21 cellular contexts compared by ENCODE assay signal in the genomic region with DNA sequence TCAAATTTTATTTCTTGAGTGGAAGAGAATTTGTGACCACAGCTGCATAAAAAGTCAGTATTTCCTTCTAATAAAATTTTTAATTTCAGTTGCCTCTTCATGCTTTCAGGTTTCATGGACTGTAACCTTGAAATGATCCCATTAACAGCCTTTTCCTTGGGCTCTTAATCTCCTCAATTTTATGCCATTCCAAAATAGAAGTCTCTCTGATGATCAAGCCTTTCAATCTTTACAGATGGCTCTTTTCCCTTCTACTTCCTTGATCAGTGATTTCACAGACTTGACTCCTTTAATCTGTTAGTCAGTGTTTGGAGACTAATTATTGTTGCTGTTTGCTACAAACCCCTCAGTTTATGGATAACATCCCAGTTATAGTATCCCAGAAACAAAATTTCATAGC. TPM values are rescaled to one million over a fixed set of nuclear protein-coding genes. Genes with fewer than 3 reads are reported as not detected.
DNase-seq lines count a peak whose midpoint lies in the region; ATAC-seq and TF ChIP-seq lines count a peak whose summit lies in the region.
"Had no signal": no experiment of that assay in that cellular context is flagged by ENCODE, and none has a peak within 500 bp of the region (broad histone marks: within the 10 kb centered on the region; RNA-seq: fewer than 3 reads in every experiment).

No MANE protein-coding gene starts in this region.

- no peak overlapping the region for H2AFZ ChIP-seq in PC-9
- H2AFZ ChIP-seq in smooth muscle cell (ENCODE audit: low read depth) = no peak overlapping the region

- POLR2A ChIA-PET in PC-9 (lab: Charles Lee; ENCODE audit: unreplicated experiment) = interaction anchor here (0.6 to 0.9 kb wide), 3 partner anchors 9 to 170 kb away, joined by 3 read pairs; no protein-coding TSS in a partner anchor

- TF ChIP-seq CTCF in PC-9 (conservative IDR thresholded peaks at IDR 0.05) (no peak), foreskin keratinocyte (conservative IDR thresholded peaks at IDR 0.05) (no peak), smooth muscle cell (IDR thresholded peaks at IDR 0.05; ENCODE audit: borderline replicate concordance, insufficient read depth, poor library complexity, severe bottlenecking) (no peak)

- peaks cover 43% of the 10 kb centered on the region for H3K36me3 ChIP-seq in PC-9 (ENCODE audit: low read depth)
- peaks cover 5% of the 10 kb centered on the region for H3K36me3 ChIP-seq in smooth muscle cell (ENCODE audit: low read depth)
- H3K36me3 ChIP-seq: BE2C had no signal

- H3K4me2 ChIP-seq in PC-9 = peak overlapping the region; percentile 81
- H3K4me2 ChIP-seq in smooth muscle cell = peak overlapping the region; percentile 92

- H3K27me3 Mint-ChIP-seq in activated naive CD8-positive, alpha-beta T cell = no peaks in the 10 kb centered on the region
- no peaks in the 10 kb centered on the region for H3K27me3 Mint-ChIP-seq in activated naive CD8-positive, alpha-beta T cell treated with anti-CD3 and anti-CD28 coated beads for 36 hours
- H3K27me3 Mint-ChIP-seq: activated naive CD8-positive, alpha-beta T cell treated with anti-CD3 and anti-CD28 coated beads, Interleukin-2, amount 10 ng/mL, durations not matched to agents 7 days and 5 days had no signal

- H3K27me3 ChIP-seq in PC-9 (ENCODE audit: insufficient read depth, low read depth) = no peaks in the 10 kb centered on the region
- no peaks in the 10 kb centered on the region for H3K27me3 ChIP-seq in foreskin keratinocyte
- H3K27me3 ChIP-seq in smooth muscle cell (ENCODE audit: low read depth) = no peaks in the 10 kb centered on the region
- H3K27me3 ChIP-seq: BE2C, MG63 had no signal

- H3K9me2 ChIP-seq in PC-9 (ENCODE audit: insufficient read depth) = no peaks in the 10 kb centered on the region

- no peak overlapping the region for H3K4me3 Mint-ChIP-seq in activated naive CD8-positive, alpha-beta T cell
- no peak overlapping the region for H3K4me3 Mint-ChIP-seq in activated naive CD8-positive, alpha-beta T cell treated with anti-CD3 and anti-CD28 coated beads for 36 hours
- H3K4me3 Mint-ChIP-seq: activated naive CD8-positive, alpha-beta T cell treated with anti-CD3 and anti-CD28 coated beads, Interleukin-2, amount 10 ng/mL, durations not matched to agents 7 days and 5 days; WTC11 had no signal

- intact Hi-C loops in PC-9 (cut with micrococcal nuclease; ENCODE audit: unreplicated experiment) = loop anchor here (10.0 kb wide), 1 partner anchor 485 kb away; no protein-coding TSS in a partner anchor

- H3K9ac ChIP-seq in smooth muscle cell (ENCODE audit: low read depth) = peak overlapping the region; percentile 1

- no peaks in the 10 kb centered on the region for H3K9me3 ChIP-seq in PC-9 (ENCODE audit: insufficient read depth, low read depth)
- no peaks in the 10 kb centered on the region for H3K9me3 ChIP-seq in smooth muscle cell (replicated peaks; ENCODE audit: low read depth)
- H3K9me3 ChIP-seq: BE2C, MG63 had no signal

- no TSS peak for BruUV-seq in PC-9 (replicated peaks; lab: Mats Ljungman, UMichigan)

- no peaks in the 10 kb centered on the region for H3K9me3 Mint-ChIP-seq in activated naive CD8-positive, alpha-beta T cell (ENCODE audit: low read depth)
- no peaks in the 10 kb centered on the region for H3K9me3 Mint-ChIP-seq in activated naive CD8-positive, alpha-beta T cell treated with anti-CD3 and anti-CD28 coated beads for 36 hours
- H3K9me3 Mint-ChIP-seq: activated naive CD8-positive, alpha-beta T cell treated with anti-CD3 and anti-CD28 coated beads, Interleukin-2, amount 10 ng/mL, durations not matched to agents 7 days and 5 days; activated T-helper 2 cell treated with anti-CD3 and anti-CD28 coated beads, Interferon-gamma antibody, Interleukin-2, Interleukin-4, amounts not matched to agents 10 μg/mL and 5 μg/mL and 100 μg/mL, durations not matched to agents 14 hours and 24 hours and 36 hours; WTC11 had no signal

- H3K4me3 ChIP-seq in PC-9 (peak overlapping the region; percentile 26; the same call in 1 of the 2 replicates), smooth muscle cell (no peak overlapping the region)
- H3K4me3 ChIP-seq: MG63 had no signal

- peaks cover 7% of the 10 kb centered on the region for H3K36me3 Mint-ChIP-seq in activated naive CD8-positive, alpha-beta T cell
- peaks cover 37% of the 10 kb centered on the region for H3K36me3 Mint-ChIP-seq in activated naive CD8-positive, alpha-beta T cell treated with anti-CD3 and anti-CD28 coated beads for 36 hours
- H3K36me3 Mint-ChIP-seq: WTC11 had no signal

- no peak for DNase-seq in activated naive CD8-positive, alpha-beta T cell treated with anti-CD3 and anti-CD28 coated beads for 36 hours
- DNase-seq in PC-9 = no peak
- DNase-seq in foreskin keratinocyte = no peak
- no peak for DNase-seq in smooth muscle cell (lab: John Stamatoyannopoulos, UW; ENCODE audit: unreplicated experiment)
- DNase-seq in NCI-H526 (lab: John Stamatoyannopoulos, UW) = no peak
- DNase-seq in effector CD8-positive, alpha-beta T cell (lab: John Stamatoyannopoulos, UW) = no peak
- DNase-seq: activated naive CD8-positive, alpha-beta T cell treated with anti-CD3 and anti-CD28 coated beads, Interleukin-2, amount 10 ng/mL, durations not matched to agents 7 days and 5 days; BE2C; cerebellar nuclear complex; COR-L47; head of caudate nucleus; mesenchymal stem cell; MG63; NCI-H146; stimulated activated CD4-positive, alpha-beta T cell treated with anti-CD3 and anti-CD28 coated beads, Interleukin-4, amount 100 ng/mL, for 24 hours; stimulated activated naive CD4-positive, alpha-beta T cell had no signal

- H3F3A ChIP-seq in PC-9 (ENCODE audit: insufficient read depth, low read depth) (peaks cover 35% of the 10 kb centered on the region), smooth muscle cell (ENCODE audit: low read depth) (peaks cover 7% of the 10 kb centered on the region)

- H4K20me1 ChIP-seq in PC-9 (ENCODE audit: insufficient read depth) = peaks cover 5% of the 10 kb centered on the region; the same call in 1 of the 2 replicates
- H4K20me1 ChIP-seq in smooth muscle cell (ENCODE audit: low read depth) = peaks cover 100% of the 10 kb centered on the region

- peaks cover 100% of the 10 kb centered on the region for H3K79me2 ChIP-seq in PC-9 (ENCODE audit: low read depth)
- H3K79me2 ChIP-seq in smooth muscle cell (ENCODE audit: low read depth) = peaks cover 100% of the 10 kb centered on the region

- H3K27ac ChIP-seq in PC-9 (peak overlapping the region; percentile 66), foreskin keratinocyte (peak overlapping the region; percentile 12), smooth muscle cell (ENCODE audit: low read depth) (peak overlapping the region; percentile 46)

- no peak for ATAC-seq in foreskin keratinocyte
- no peak for ATAC-seq in activated CD4-positive, CD25-positive, alpha-beta regulatory T cell treated with anti-CD3 and anti-CD28 coated beads, Interleukin-2, amount 50 U/mL, for 24 hours
- ATAC-seq: HCT116, WTC11 had no signal

- H3K27ac Mint-ChIP-seq in activated naive CD8-positive, alpha-beta T cell = peak overlapping the region; percentile 13
- H3K27ac Mint-ChIP-seq in activated naive CD8-positive, alpha-beta T cell treated with anti-CD3 and anti-CD28 coated beads for 36 hours = no peak overlapping the region
- H3K27ac Mint-ChIP-seq: activated naive CD8-positive, alpha-beta T cell treated with anti-CD3 and anti-CD28 coated beads, Interleukin-2, amount 10 ng/mL, durations not matched to agents 7 days and 5 days; activated T-helper 2 cell treated with anti-CD3 and anti-CD28 coated beads, Interferon-gamma antibody, Interleukin-2, Interleukin-4, amounts not matched to agents 10 μg/mL and 5 μg/mL and 100 μg/mL, durations not matched to agents 14 hours and 24 hours and 36 hours; WTC11 had no signal

- peaks cover 70% of the 10 kb centered on the region for H3K4me1 Mint-ChIP-seq in activated naive CD8-positive, alpha-beta T cell (ENCODE audit: low read depth)
- H3K4me1 Mint-ChIP-seq in activated naive CD8-positive, alpha-beta T cell treated with anti-CD3 and anti-CD28 coated beads for 36 hours = peaks cover 57% of the 10 kb centered on the region

- H3K4me1 ChIP-seq in PC-9 (replicated peaks; ENCODE audit: insufficient read depth) (peaks cover 74% of the 10 kb centered on the region), foreskin keratinocyte (peaks cover 72% of the 10 kb centered on the region), smooth muscle cell (ENCODE audit: low read depth) (peaks cover 55% of the 10 kb centered on the region)

- CTCF ChIA-PET in PC-9 (lab: Charles Lee) = no interaction called here

RNA-seq across cellular contexts. Expression of a gene that starts 11.9 kb away (rescaled TPM):
- 10 to 100 TPM; 16.8 to 17.1 TPM for total RNA-seq in activated naive CD8-positive, alpha-beta T cell treated with anti-CD3 and anti-CD28 coated beads for 36 hours
- total RNA-seq in PC-9 (2021) = 20.5 and 32.0 TPM in 2 replicates
- 19.7 and 22.3 TPM in 2 replicates for total RNA-seq in foreskin keratinocyte
- 7.2 and 9.4 TPM in 2 replicates for polyA plus RNA-seq in foreskin keratinocyte
- total RNA-seq in smooth muscle cell = 37.0 and 43.5 TPM in 2 replicates
- polyA plus RNA-seq in smooth muscle cell = 31.7 and 36.1 TPM in 2 replicates

Comparison
In these comparisons a context has a peak if more than half of its experiments do, and no peak if none do; other contexts are left out.
1. H3K27ac ChIP-seq: peak in every context shown above with its lines; median percentile 66 in PC-9; 46 in smooth muscle cell; 12 in foreskin keratinocyte.